1 cellular context compared by ENCODE assay signal in the genomic region with DNA sequence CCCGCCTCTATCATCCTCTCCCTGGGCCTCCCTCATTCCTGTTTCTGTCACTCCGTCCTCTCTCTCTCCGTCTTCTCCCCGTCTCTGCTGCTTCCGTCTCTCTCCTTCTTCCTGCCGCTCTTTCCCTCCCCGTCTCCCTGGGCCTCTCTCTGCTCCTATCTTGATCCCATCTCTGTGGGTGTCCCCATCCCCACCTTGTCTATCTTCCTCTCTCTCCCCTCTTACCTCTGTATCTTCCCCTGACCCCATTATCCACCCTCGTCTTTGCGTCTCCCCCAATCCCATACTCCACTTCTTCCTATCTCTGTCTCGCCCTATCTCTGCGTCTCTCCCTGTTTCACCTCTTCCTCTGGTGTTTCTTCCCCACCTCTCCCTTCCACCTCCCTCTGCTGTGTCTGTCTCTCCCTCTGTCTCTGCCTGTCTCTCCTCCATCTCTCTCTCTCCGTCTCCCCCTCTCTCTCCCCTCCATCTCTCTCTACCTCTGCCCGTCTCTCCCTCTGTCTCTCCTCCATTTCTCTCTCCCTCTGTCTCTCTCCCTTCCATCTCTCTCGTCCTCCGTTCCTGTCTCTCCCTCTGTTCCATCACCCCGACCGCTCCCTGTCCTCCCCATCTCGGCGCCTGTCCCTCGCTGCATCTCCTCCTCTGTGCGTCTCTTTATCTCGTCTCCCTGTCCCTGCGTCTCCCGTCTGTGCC.
TF ChIP-seq lines count a peak whose summit lies in the region.

No MANE protein-coding gene starts in this region.

TF ChIP-seq in HCT116, 20 proteins besides CTCF, POLR2A, EP300 and RAD21 (continued from another document):
- TF ChIP-seq CEBPB (IDR thresholded peaks at IDR 0.05; ENCODE audit: low read depth), result no peak
- TF ChIP-seq EGR1 (IDR thresholded peaks at IDR 0.05; ENCODE audit: low read depth), result no peak
- TF ChIP-seq SRF (IDR thresholded peaks at IDR 0.05; ENCODE audit: low read depth), result no peak
